In the genomic region with DNA sequence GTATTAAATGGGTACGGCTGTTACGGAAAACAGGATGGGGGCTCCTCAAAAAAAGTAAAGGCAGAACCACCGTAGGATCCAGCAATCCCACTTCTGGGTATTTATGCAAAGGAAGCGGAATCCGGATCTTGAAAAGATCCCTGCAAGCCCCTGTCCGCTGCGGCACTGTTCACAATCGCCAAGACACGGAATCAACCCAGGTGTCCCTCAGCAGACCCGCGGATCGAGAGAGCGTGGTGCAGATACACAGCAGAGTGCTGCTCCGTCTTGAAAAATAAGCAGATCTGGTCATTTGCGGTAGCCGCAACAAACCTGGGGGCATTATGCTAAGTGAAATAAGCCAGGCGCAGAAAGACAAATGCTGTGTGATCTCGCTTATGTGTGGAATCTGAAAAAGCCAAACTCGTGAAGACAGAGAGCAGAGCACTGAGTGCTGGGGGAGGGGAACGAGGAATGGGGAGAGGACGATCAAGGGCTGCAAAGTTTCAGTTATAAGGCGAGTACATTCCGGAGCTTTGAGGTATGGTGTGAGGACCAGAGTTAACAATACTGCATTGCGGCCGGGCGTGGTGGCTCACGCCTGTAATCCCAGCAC, we compare ENCODE assay signal across 33 cellular contexts. TPM values are rescaled to one million over a fixed set of nuclear protein-coding genes. Genes with fewer than 3 reads are reported as not detected.
"Had no signal": no experiment of that assay in that cellular context is flagged by ENCODE, and none has a peak within 500 bp of the region (broad histone marks: within the 10 kb centered on the region; RNA-seq: fewer than 3 reads in every experiment).

No MANE protein-coding gene starts in this region.

- ATAC-seq: esophagus mucosa; left lung; naive thymus-derived CD8-positive, alpha-beta T cell; sciatic nerve; stimulated activated effector memory CD8-positive, alpha-beta T cell treated with anti-CD3 and anti-CD28 coated beads, Interleukin-12 subunit alpha, Interleukin-12 subunit beta, amount 100 ng/mL, for 72 hours had no signal

- H3K4me1 ChIP-seq: uterus had no signal

- H3K4me1 Mint-ChIP-seq: endodermal cell had no signal

- H3K36me3 Mint-ChIP-seq: naive thymus-derived CD8-positive, alpha-beta T cell; neural progenitor cell; stimulated activated effector memory CD8-positive, alpha-beta T cell treated with anti-CD3 and anti-CD28 coated beads, Interleukin-12 subunit alpha, Interleukin-12 subunit beta, amount 100 ng/mL, for 72 hours; type B pancreatic cell had no signal

- FAIRE-seq: small intestine, TTC549 had no signal

- H3K9me3 Mint-ChIP-seq: activated T-helper 1 cell treated with anti-CD3 and anti-CD28 coated beads, Interleukin-12 subunit alpha, Interleukin-12 subunit beta, Interleukin-2, Interleukin-4 antibody, amounts not matched to agents 30 ng/mL and 10 ng/mL and 1 ng/mL, durations not matched to agents 14 hours and 24 hours and 36 hours; endodermal cell; naive thymus-derived CD8-positive, alpha-beta T cell; stimulated activated effector memory CD8-positive, alpha-beta T cell treated with anti-CD3 and anti-CD28 coated beads, Interleukin-12 subunit alpha, Interleukin-12 subunit beta, amount 100 ng/mL, for 72 hours; stimulated activated naive CD8-positive, alpha-beta T cell treated with anti-CD3 and anti-CD28 coated beads, Interleukin-15, Interleukin-2, amounts not matched to agents 100 ng/mL and 50 ng/mL, for 24 hours; T-helper 1 cell treated with Interleukin-12 subunit alpha and Interleukin-12 subunit beta and Interleukin-4 antibody, amounts not matched to agents 30 μg/mL and 1 μg/mL, for 36 hours; type B pancreatic cell had no signal

- H3K9me3 ChIP-seq: left lung, thoracic aorta, uterus had no signal

- H3K27ac Mint-ChIP-seq: activated T-helper 1 cell treated with anti-CD3 and anti-CD28 coated beads, Interleukin-12 subunit alpha, Interleukin-12 subunit beta, Interleukin-2, Interleukin-4 antibody, amounts not matched to agents 30 ng/mL and 10 ng/mL and 1 ng/mL, durations not matched to agents 14 hours and 24 hours and 36 hours; dendritic cell treated with granulocyte-macrophage colony-stimulating factor and Interleukin-4, amounts not matched to agents 40 ng/mL and 50 ng/mL, for 4 days; endodermal cell; neural progenitor cell; stimulated activated effector memory CD8-positive, alpha-beta T cell treated with anti-CD3 and anti-CD28 coated beads, Interleukin-12 subunit alpha, Interleukin-12 subunit beta, amount 100 ng/mL, for 72 hours; stimulated activated naive CD8-positive, alpha-beta T cell treated with anti-CD3 and anti-CD28 coated beads, Interleukin-15, Interleukin-2, amounts not matched to agents 100 ng/mL and 50 ng/mL, for 24 hours; T-helper 1 cell treated with Interleukin-12 subunit alpha and Interleukin-12 subunit beta and Interleukin-4 antibody, amounts not matched to agents 30 μg/mL and 1 μg/mL, for 36 hours; type B pancreatic cell had no signal

- H3K4me3 ChIP-seq: left lung, neural progenitor cell, thoracic aorta, uterus had no signal

- H3K36me3 ChIP-seq: left lung, neural progenitor cell, thoracic aorta, uterus had no signal

- DNase-seq: activated CD4-positive, alpha-beta T cell treated with anti-CD3 and anti-CD28 coated beads for 48 hours; activated CD4-positive, alpha-beta T cell treated with anti-CD3 and anti-CD28 coated beads, Interleukin-2, amount 50 U/mL, for 48 hours; activated CD8-positive, alpha-beta memory T cell treated with anti-CD3 and anti-CD28 coated beads, Interleukin-2, amount 50 U/mL, for 4 hours; activated effector memory CD4-positive, alpha-beta T cell treated with anti-CD3 and anti-CD28 coated beads, Interleukin-2, amount 50 U/mL, for 16 hours; activated naive CD4-positive, alpha-beta T cell treated with anti-CD3 and anti-CD28 coated beads, Interleukin-2, amount 50 U/mL, for 16 hours; activated T-cell treated with anti-CD3 and anti-CD28 coated beads, Interleukin-2, amount 50 U/mL, for 1 hour; amygdala; central memory CD4-positive, alpha-beta T cell; endodermal cell; foreskin fibroblast; head of caudate nucleus; hippocampal formation; mammary epithelial cell; midbrain; naive thymus-derived CD8-positive, alpha-beta T cell; small intestine; stimulated activated CD4-positive, alpha-beta T cell treated with anti-CD3 and anti-CD28 coated beads, Interleukin-4, amount 100 ng/mL, for 24 hours; T-helper 9 cell; uterus had no signal

- H3K27me3 ChIP-seq: uterus had no signal

- H3K4me3 Mint-ChIP-seq: activated T-helper 1 cell treated with anti-CD3 and anti-CD28 coated beads, Interleukin-12 subunit alpha, Interleukin-12 subunit beta, Interleukin-2, Interleukin-4 antibody, amounts not matched to agents 30 ng/mL and 10 ng/mL and 1 ng/mL, durations not matched to agents 14 hours and 24 hours and 36 hours; dendritic cell treated with granulocyte-macrophage colony-stimulating factor and Interleukin-4, amounts not matched to agents 40 ng/mL and 50 ng/mL, for 4 days; endodermal cell; naive thymus-derived CD8-positive, alpha-beta T cell; neural progenitor cell; stimulated activated effector memory CD8-positive, alpha-beta T cell treated with anti-CD3 and anti-CD28 coated beads, Interleukin-12 subunit alpha, Interleukin-12 subunit beta, amount 100 ng/mL, for 72 hours; stimulated activated naive CD8-positive, alpha-beta T cell treated with anti-CD3 and anti-CD28 coated beads, Interleukin-15, Interleukin-2, amounts not matched to agents 100 ng/mL and 50 ng/mL, for 24 hours; T-helper 1 cell treated with Interleukin-12 subunit alpha and Interleukin-12 subunit beta and Interleukin-4 antibody, amounts not matched to agents 30 μg/mL and 1 μg/mL, for 36 hours; type B pancreatic cell had no signal

- H3K27ac ChIP-seq: left lung, neural progenitor cell, thoracic aorta, uterus, VCaP had no signal

- H3K9ac ChIP-seq: neural progenitor cell had no signal

RNA-seq across cellular contexts. Expression of gene NTSR1, which starts 41.3 kb away (rescaled TPM):
- total RNA-seq: activated CD8-positive, alpha-beta memory T cell treated with anti-CD3 and anti-CD28 coated beads for 36 hours; activated T-helper 1 cell treated with anti-CD3 and anti-CD28 coated beads, Interleukin-12 subunit alpha, Interleukin-12 subunit beta, Interleukin-2, Interleukin-4 antibody, amounts not matched to agents 30 ng/mL and 10 ng/mL and 1 ng/mL, durations not matched to agents 14 hours and 24 hours and 36 hours; esophagus mucosa; naive thymus-derived CD8-positive, alpha-beta T cell; thoracic aorta; uterus had no signal
- polyA plus RNA-seq: naive thymus-derived CD8-positive, alpha-beta T cell had no signal
